In the genomic region with DNA sequence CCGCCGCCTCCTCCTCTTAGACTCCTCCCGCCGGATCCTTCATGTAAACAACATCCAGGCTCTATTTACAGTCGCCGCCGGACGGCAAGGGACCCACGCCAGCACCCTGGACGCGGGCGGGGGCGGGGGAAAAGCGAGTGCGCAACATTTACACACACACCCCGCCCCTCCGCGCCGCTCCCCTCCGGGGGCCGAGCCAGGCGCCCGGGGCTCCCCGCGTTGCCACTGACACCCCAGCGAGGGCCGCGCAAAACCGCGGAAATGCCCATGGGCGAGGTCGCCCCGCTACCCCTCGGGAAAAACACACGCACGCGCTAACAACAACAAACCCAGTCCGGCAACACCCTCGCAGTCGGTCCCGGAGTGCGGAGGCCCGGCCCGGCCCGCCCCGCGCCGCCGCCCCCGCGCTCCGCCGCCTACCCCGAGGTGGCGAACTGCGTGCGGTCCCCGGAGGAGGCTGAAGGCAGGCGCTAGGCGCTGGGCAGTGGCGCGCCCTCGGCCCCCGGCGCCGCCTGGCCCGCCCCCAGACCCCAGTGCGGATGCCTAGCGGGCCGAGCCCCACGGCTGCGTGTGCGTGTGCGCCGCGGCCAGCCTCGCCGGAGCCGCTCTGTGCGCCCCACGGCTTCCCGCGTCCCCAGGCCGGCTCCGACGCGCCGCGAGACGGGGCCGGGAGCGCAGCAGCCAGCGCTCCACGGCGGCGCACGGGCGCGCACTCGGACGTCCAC, we compare ENCODE assay signal across 1 cellular context.
TF ChIP-seq lines count a peak whose summit lies in the region.

No MANE protein-coding gene starts in this region.

TF ChIP-seq in H1, 55 proteins besides CTCF, POLR2A, EP300 and RAD21:
- TF ChIP-seq CBX8 (IDR thresholded peaks at IDR 0.05; ENCODE audit: borderline replicate concordance, low read depth, low read length) (no peak), RNF2 (IDR thresholded peaks at IDR 0.05; ENCODE audit: borderline replicate concordance, low read depth, low read length, missing control alignments, poor library complexity, severe bottlenecking) (no peak), BCL11A (IDR thresholded peaks at IDR 0.05; ENCODE audit: low read depth in 2 of 2, low read length in 2 of 2) (no peak), RXRA (IDR thresholded peaks at IDR 0.05; ENCODE audit: insufficient read depth, low read depth, low read length) (no peak), RBBP5 (IDR thresholded peaks at IDR 0.05; ENCODE audit: borderline replicate concordance, low read depth, low read length) (peak; percentile 84; the same call in 1 of the 2 replicates), ASH2L (IDR thresholded peaks at IDR 0.05; ENCODE audit: low read length) (peak; percentile 50), TAF1 (IDR thresholded peaks at IDR 0.05; ENCODE audit: low read depth, low read length) (peak; percentile 23), JUN (IDR thresholded peaks at IDR 0.05; ENCODE audit: low read depth, low read length) (no peak), YY1 (IDR thresholded peaks at IDR 0.05; ENCODE audit: low read depth, low read length) (0 out of 2 replicates have a peak, but pooled peaks have one; percentile 5), CREB1 (IDR thresholded peaks at IDR 0.05) (no peak), FOSL1 (IDR thresholded peaks at IDR 0.05; ENCODE audit: insufficient read depth, low read depth, low read length) (no peak), BRCA1 (IDR thresholded peaks at IDR 0.05; ENCODE audit: low read depth, low read length) (no peak), TCF12 (IDR thresholded peaks at IDR 0.05; ENCODE audit: low read depth, low read length) (no peak), NANOG (IDR thresholded peaks at IDR 0.05; ENCODE audit: insufficient read depth, low read depth, low read length, poor library complexity, severe bottlenecking) (no peak), POLR2AphosphoS5 (IDR thresholded peaks at IDR 0.05; ENCODE audit: low read depth, low read length) (no peak; the same call in 1 of the 2 replicates), SUZ12 (IDR thresholded peaks at IDR 0.05; ENCODE audit: low read length) (no peak), RFX5 (IDR thresholded peaks at IDR 0.05; ENCODE audit: borderline replicate concordance, low read depth, low read length) (no peak), GABPA (IDR thresholded peaks at IDR 0.05; ENCODE audit: borderline replicate concordance, insufficient read depth, low read length) (no peak), ZNF274 (IDR thresholded peaks at IDR 0.05; ENCODE audit: borderline replicate concordance, extremely low read depth, low read length) (no peak), KDM4A (IDR thresholded peaks at IDR 0.05; ENCODE audit: low read depth, low read length, severe bottlenecking) (peak; percentile 72), SIN3A (conservative IDR thresholded peaks at IDR 0.05 in 1 of 2, IDR thresholded peaks at IDR 0.05 in 1 of 2; ENCODE audit: low read depth in 1 of 2, low read length in 2 of 2) (0 out of 4 replicates have a peak, but pooled peaks of 1 of the 2 experiments have one; percentile 28), EGR1 (IDR thresholded peaks at IDR 0.05; ENCODE audit: borderline replicate concordance, low read depth, low read length) (peak; percentile 56; the same call in 1 of the 2 replicates), HDAC6 (IDR thresholded peaks at IDR 0.05; ENCODE audit: low read depth, low read length) (no peak), SIRT6 (IDR thresholded peaks at IDR 0.05; ENCODE audit: low read length) (no peak), BACH1 (IDR thresholded peaks at IDR 0.05; ENCODE audit: low read length) (no peak; the same call in none of the 2 replicates), PHF8 (conservative IDR thresholded peaks at IDR 0.05; ENCODE audit: low read depth, low read length) (peak; percentile 53; the same call in 1 of the 2 replicates), GTF2F1 (IDR thresholded peaks at IDR 0.05; ENCODE audit: borderline replicate concordance, low read depth, low read length) (no peak), CHD1 (IDR thresholded peaks at IDR 0.05; ENCODE audit: low read depth, low read length) (no peak), CBX5 (IDR thresholded peaks at IDR 0.05; ENCODE audit: low read depth, low read length) (no peak), HDAC2 (IDR thresholded peaks at IDR 0.05; ENCODE audit: borderline replicate concordance in 1 of 2, low read depth in 2 of 2, low read length in 2 of 2) (peak in 1 of 2 experiments; percentile 79; a peak in 2 of 4 replicates), NRF1 (IDR thresholded peaks at IDR 0.05; ENCODE audit: low read depth, low read length) (no peak), CTBP2 (IDR thresholded peaks at IDR 0.05; ENCODE audit: borderline replicate concordance, insufficient read depth, insufficient read length, low read length) (no peak), CHD2 (IDR thresholded peaks at IDR 0.05; ENCODE audit: low read length) (no peak)
- TF ChIP-seq, protein P1, sequence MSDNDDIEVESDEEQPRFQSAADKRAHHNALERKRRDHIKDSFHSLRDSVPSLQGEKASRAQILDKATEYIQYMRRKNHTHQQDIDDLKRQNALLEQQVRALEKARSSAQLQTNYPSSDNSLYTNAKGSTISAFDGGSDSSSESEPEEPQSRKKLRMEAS (IDR thresholded peaks at IDR 0.05), result no peak; the same call in 1 of the 2 replicates
- TF ChIP-seq, protein P2, sequence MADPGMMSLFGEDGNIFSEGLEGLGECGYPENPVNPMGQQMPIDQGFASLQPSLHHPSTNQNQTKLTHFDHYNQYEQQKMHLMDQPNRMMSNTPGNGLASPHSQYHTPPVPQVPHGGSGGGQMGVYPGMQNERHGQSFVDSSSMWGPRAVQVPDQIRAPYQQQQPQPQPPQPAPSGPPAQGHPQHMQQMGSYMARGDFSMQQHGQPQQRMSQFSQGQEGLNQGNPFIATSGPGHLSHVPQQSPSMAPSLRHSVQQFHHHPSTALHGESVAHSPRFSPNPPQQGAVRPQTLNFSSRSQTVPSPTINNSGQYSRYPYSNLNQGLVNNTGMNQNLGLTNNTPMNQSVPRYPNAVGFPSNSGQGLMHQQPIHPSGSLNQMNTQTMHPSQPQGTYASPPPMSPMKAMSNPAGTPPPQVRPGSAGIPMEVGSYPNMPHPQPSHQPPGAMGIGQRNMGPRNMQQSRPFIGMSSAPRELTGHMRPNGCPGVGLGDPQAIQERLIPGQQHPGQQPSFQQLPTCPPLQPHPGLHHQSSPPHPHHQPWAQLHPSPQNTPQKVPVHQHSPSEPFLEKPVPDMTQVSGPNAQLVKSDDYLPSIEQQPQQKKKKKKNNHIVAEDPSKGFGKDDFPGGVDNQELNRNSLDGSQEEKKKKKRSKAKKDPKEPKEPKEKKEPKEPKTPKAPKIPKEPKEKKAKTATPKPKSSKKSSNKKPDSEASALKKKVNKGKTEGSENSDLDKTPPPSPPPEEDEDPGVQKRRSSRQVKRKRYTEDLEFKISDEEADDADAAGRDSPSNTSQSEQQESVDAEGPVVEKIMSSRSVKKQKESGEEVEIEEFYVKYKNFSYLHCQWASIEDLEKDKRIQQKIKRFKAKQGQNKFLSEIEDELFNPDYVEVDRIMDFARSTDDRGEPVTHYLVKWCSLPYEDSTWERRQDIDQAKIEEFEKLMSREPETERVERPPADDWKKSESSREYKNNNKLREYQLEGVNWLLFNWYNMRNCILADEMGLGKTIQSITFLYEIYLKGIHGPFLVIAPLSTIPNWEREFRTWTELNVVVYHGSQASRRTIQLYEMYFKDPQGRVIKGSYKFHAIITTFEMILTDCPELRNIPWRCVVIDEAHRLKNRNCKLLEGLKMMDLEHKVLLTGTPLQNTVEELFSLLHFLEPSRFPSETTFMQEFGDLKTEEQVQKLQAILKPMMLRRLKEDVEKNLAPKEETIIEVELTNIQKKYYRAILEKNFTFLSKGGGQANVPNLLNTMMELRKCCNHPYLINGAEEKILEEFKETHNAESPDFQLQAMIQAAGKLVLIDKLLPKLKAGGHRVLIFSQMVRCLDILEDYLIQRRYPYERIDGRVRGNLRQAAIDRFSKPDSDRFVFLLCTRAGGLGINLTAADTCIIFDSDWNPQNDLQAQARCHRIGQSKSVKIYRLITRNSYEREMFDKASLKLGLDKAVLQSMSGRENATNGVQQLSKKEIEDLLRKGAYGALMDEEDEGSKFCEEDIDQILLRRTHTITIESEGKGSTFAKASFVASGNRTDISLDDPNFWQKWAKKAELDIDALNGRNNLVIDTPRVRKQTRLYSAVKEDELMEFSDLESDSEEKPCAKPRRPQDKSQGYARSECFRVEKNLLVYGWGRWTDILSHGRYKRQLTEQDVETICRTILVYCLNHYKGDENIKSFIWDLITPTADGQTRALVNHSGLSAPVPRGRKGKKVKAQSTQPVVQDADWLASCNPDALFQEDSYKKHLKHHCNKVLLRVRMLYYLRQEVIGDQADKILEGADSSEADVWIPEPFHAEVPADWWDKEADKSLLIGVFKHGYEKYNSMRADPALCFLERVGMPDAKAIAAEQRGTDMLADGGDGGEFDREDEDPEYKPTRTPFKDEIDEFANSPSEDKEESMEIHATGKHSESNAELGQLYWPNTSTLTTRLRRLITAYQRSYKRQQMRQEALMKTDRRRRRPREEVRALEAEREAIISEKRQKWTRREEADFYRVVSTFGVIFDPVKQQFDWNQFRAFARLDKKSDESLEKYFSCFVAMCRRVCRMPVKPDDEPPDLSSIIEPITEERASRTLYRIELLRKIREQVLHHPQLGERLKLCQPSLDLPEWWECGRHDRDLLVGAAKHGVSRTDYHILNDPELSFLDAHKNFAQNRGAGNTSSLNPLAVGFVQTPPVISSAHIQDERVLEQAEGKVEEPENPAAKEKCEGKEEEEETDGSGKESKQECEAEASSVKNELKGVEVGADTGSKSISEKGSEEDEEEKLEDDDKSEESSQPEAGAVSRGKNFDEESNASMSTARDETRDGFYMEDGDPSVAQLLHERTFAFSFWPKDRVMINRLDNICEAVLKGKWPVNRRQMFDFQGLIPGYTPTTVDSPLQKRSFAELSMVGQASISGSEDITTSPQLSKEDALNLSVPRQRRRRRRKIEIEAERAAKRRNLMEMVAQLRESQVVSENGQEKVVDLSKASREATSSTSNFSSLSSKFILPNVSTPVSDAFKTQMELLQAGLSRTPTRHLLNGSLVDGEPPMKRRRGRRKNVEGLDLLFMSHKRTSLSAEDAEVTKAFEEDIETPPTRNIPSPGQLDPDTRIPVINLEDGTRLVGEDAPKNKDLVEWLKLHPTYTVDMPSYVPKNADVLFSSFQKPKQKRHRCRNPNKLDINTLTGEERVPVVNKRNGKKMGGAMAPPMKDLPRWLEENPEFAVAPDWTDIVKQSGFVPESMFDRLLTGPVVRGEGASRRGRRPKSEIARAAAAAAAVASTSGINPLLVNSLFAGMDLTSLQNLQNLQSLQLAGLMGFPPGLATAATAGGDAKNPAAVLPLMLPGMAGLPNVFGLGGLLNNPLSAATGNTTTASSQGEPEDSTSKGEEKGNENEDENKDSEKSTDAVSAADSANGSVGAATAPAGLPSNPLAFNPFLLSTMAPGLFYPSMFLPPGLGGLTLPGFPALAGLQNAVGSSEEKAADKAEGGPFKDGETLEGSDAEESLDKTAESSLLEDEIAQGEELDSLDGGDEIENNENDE (IDR thresholded peaks at IDR 0.05; ENCODE audit: insufficient replicate concordance, low read length), result no peak
- TF ChIP-seq, protein P3, sequence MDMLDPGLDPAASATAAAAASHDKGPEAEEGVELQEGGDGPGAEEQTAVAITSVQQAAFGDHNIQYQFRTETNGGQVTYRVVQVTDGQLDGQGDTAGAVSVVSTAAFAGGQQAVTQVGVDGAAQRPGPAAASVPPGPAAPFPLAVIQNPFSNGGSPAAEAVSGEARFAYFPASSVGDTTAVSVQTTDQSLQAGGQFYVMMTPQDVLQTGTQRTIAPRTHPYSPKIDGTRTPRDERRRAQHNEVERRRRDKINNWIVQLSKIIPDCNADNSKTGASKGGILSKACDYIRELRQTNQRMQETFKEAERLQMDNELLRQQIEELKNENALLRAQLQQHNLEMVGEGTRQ (IDR thresholded peaks at IDR 0.05; ENCODE audit: low read length), result no peak
